ENCODE assay signal across 7 cellular contexts in the genomic region with DNA sequence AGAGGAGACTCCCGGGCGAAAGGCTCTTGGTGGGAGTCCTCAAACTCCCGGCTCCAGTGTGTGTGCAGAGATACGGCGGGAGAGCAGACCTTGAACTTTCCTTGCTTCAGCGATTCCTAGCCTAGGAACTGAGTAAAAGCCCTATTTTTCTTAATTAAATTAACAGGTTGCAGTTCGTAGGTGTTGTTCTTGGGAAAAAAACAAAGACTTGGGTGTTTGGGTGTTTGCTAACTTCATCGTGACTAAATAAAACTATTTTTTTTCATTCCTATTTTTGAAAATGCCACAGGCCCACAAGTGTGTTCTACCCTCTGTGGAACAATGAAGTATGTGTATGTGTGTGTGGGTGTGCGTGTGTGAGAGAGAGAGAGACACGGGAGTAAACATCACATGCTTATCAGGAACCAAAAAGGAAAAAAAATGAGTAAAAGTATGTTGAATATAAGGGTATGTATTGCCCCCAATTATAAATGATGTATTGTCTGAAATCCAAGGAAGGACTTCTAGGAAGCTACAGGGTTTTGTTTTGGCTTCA. TPM values are rescaled to one million over a fixed set of nuclear protein-coding genes. Genes with fewer than 3 reads are reported as not detected.
DNase-seq lines count a peak whose midpoint lies in the region; ATAC-seq, FAIRE-seq and TF ChIP-seq lines count a peak whose summit lies in the region.

No MANE protein-coding gene starts in this region.

- H3K79me2 ChIP-seq in HCT116 (ENCODE audit: insufficient read depth, low read length), result no peaks in the 10 kb centered on the region

- H3K9me2 ChIP-seq in HCT116 (ENCODE audit: insufficient read depth), result no peaks in the 10 kb centered on the region

- peak overlapping the region; percentile 94 for H3K4me2 ChIP-seq in HCT116 (ENCODE audit: low read length)

- TF ChIP-seq EP300 in upper lobe of left lung (IDR thresholded peaks at IDR 0.05), result no peak

- TF ChIP-seq RAD21 in HCT116 (IDR thresholded peaks at IDR 0.05; ENCODE audit: low read depth), result no peak

- WGBS in lung, 2 donors, result 1 to 2% methylated on average over 10 of the region's 10 CpGs
- WGBS in upper lobe of left lung, 2 donors, result 1% methylated on average over 10 of the region's 10 CpGs

- TF ChIP-seq POLR2A in GM18505 (IDR thresholded peaks at IDR 0.05; ENCODE audit: borderline replicate concordance, extremely low read depth, insufficient read depth, insufficient read length) (no peak), HCT116 (IDR thresholded peaks at IDR 0.05; ENCODE audit: borderline replicate concordance, extremely low read depth, insufficient read depth, insufficient read length) (no peak), upper lobe of left lung (IDR thresholded peaks at IDR 0.05) (no peak), GM12891 (IDR thresholded peaks at IDR 0.05; ENCODE audit: low read depth, low read length) (no peak)

- H3K9me3 ChIP-seq in HCT116 (ENCODE audit: control insufficient read depth in 1 of 2, insufficient read depth in 1 of 2, low read depth in 1 of 2, low read length in 2 of 2) (no peaks in the 10 kb centered on the region), NT2/D1 (ENCODE audit: insufficient read depth, low read length) (no peaks in the 10 kb centered on the region), colonic mucosa (no peaks in the 10 kb centered on the region), lung (ENCODE audit: control insufficient read depth in 2 of 2, insufficient read depth in 1 of 2, low read length in 1 of 2) (no peaks in the 10 kb centered on the region), upper lobe of left lung (no peaks in the 10 kb centered on the region)

- CTCF ChIA-PET in HCT116 (lab: Charles Lee), result interaction anchor here (2.2 kb wide), 1 partner anchor 46 kb away, joined by 5 read pairs; no protein-coding TSS in a partner anchor

- H2AFZ ChIP-seq in HCT116 (ENCODE audit: low read depth, low read length, poor library complexity, severe bottlenecking), result peak overlapping the region; percentile 91

- H3K9ac ChIP-seq in HCT116 (ENCODE audit: low read length), result peak overlapping the region; percentile 73
- H3K9ac ChIP-seq in NT2/D1 (ENCODE audit: insufficient read length, low read depth), result peak overlapping the region; percentile 85
- H3K9ac ChIP-seq in colonic mucosa (ENCODE audit: low read depth in 2 of 2, low read length in 2 of 2), result peak overlapping the region; percentile 61 to 89

- ATAC-seq in GM18505 (IDR thresholded peaks at IDR 0.05; ENCODE audit: unreplicated experiment), result peak; percentile 25
- peak; percentile 31 for ATAC-seq in HCT116
- peak; percentile 11 for ATAC-seq in lung (ENCODE audit: insufficient read depth, low FRiP score)
- ATAC-seq in upper lobe of left lung (ENCODE audit: low FRiP score in 2 of 2), result peak in 1 of 2 donors; percentile 53

- POLR2A ChIA-PET in HCT116 (lab: Charles Lee), result no interaction called here

- peaks cover 0 to 16% of the 10 kb centered on the region in 2 experiments; a peak in 2 of 4 replicates for H3K4me1 ChIP-seq in HCT116 (ENCODE audit: control insufficient read depth in 1 of 2, insufficient read depth in 2 of 2, low read length in 2 of 2)
- no peaks in the 10 kb centered on the region for H3K4me1 ChIP-seq in NT2/D1 (ENCODE audit: insufficient read depth, insufficient read length)
- no peaks in the 10 kb centered on the region for H3K4me1 ChIP-seq in colonic mucosa
- peaks cover 0 to 2% of the 10 kb centered on the region in 2 donors for H3K4me1 ChIP-seq in lung (ENCODE audit: control insufficient read depth in 2 of 2, insufficient read depth in 2 of 2, low read length in 2 of 2)
- peaks cover 0 to 16% (median 3%) of the 10 kb centered on the region in 4 donors for H3K4me1 ChIP-seq in upper lobe of left lung

- no peak for FAIRE-seq in GM12891 (lab: Jason Lieb, UNC)

- H3K36me3 ChIP-seq in HCT116 (ENCODE audit: control insufficient read depth in 1 of 2, insufficient read depth in 2 of 2, low read length in 2 of 2), result no peaks in the 10 kb centered on the region
- no peaks in the 10 kb centered on the region for H3K36me3 ChIP-seq in NT2/D1 (ENCODE audit: insufficient read depth, insufficient read length, low read length)
- H3K36me3 ChIP-seq in colonic mucosa, result no peaks in the 10 kb centered on the region
- H3K36me3 ChIP-seq in lung (ENCODE audit: control insufficient read depth in 2 of 2, insufficient read depth in 2 of 2, low read length in 2 of 2), result no peaks in the 10 kb centered on the region
- no peaks in the 10 kb centered on the region for H3K36me3 ChIP-seq in upper lobe of left lung

- no peaks in the 10 kb centered on the region for H4K20me1 ChIP-seq in HCT116 (ENCODE audit: insufficient read depth)

- H3K27ac ChIP-seq in HCT116 (ENCODE audit: low read depth, low read length) (peak overlapping the region; percentile 65), colonic mucosa (peak overlapping the region; percentile 90), lung (ENCODE audit: low read depth in 1 of 2, low read length in 1 of 2) (peak overlapping the region; percentile 99), upper lobe of left lung (peak overlapping the region; percentile 79 to 93 (median 92))

- RAD21 ChIA-PET in HCT116 (lab: Charles Lee; ENCODE audit: low non-redundant PET in 1 of 2, low total read pairs in 2 of 2, uncharacterized antibody in 2 of 2, unreplicated experiment in 2 of 2), result no interaction called here

- BruUV-seq in HCT116 (replicated peaks; lab: Mats Ljungman, UMichigan), result no TSS peak

- H3K27me3 ChIP-seq in HCT116 (ENCODE audit: insufficient read depth, low read length) (no peaks in the 10 kb centered on the region), NT2/D1 (ENCODE audit: insufficient read depth, insufficient read length) (peaks cover 43% of the 10 kb centered on the region), colonic mucosa (no peaks in the 10 kb centered on the region), lung (ENCODE audit: control insufficient read depth, insufficient read depth) (no peaks in the 10 kb centered on the region), upper lobe of left lung (no peaks in the 10 kb centered on the region)

- intact Hi-C loops in HCT116 (cut with micrococcal nuclease) (no loop called here), colonic mucosa (cut with DNase I) (no loop called here)

- H3K4me3 ChIP-seq in HCT116 (replicated peaks in 1 of 2; ENCODE audit: low read depth in 1 of 2, low read length in 2 of 2) (peak overlapping the region; percentile 63 to 72), NT2/D1 (ENCODE audit: insufficient read length, low read depth) (peak overlapping the region; percentile 67), colonic mucosa (peak overlapping the region; percentile 73), lung (peak overlapping the region; percentile 84), upper lobe of left lung (peak overlapping the region; percentile 41 to 79 (median 64))

- DNase-seq in HCT116 (ENCODE audit: low read depth, low spot score), result no peak
- DNase-seq in NT2/D1 (ENCODE audit: low read depth, low spot score), result no peak
- DNase-seq in colonic mucosa, result peak; percentile 29
- DNase-seq in lung (ENCODE audit: low spot score), result no peak
- no peak for DNase-seq in upper lobe of left lung
- no peak for DNase-seq in GM12891 (ENCODE audit: insufficient read length, low spot score)

- TF ChIP-seq CTCF in HCT116 (IDR thresholded peaks at IDR 0.05 in 2 of 3, conservative IDR thresholded peaks at IDR 0.05 in 1 of 3; ENCODE audit: borderline replicate concordance in 1 of 3, insufficient read depth in 1 of 3, low read depth in 2 of 3, low read length in 2 of 3) (no peak), colonic mucosa (IDR thresholded peaks at IDR 0.05) (no peak), lung (IDR thresholded peaks at IDR 0.05; ENCODE audit: control extremely low read depth, extremely low read depth) (no peak), upper lobe of left lung (IDR thresholded peaks at IDR 0.05) (no peak)

TF ChIP-seq in HCT116, 20 proteins besides CTCF, POLR2A, EP300 and RAD21 (continues in another document):
- TF ChIP-seq EGR1 (IDR thresholded peaks at IDR 0.05; ENCODE audit: low read depth), result no peak
- TF ChIP-seq CEBPB (IDR thresholded peaks at IDR 0.05; ENCODE audit: low read depth), result no peak
- TF ChIP-seq, protein P1, sequence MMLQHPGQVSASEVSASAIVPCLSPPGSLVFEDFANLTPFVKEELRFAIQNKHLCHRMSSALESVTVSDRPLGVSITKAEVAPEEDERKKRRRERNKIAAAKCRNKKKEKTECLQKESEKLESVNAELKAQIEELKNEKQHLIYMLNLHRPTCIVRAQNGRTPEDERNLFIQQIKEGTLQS (IDR thresholded peaks at IDR 0.05), result no peak
- no peak for TF ChIP-seq CBX3 (IDR thresholded peaks at IDR 0.05; ENCODE audit: low read depth)
- no peak for TF ChIP-seq POLR2AphosphoS5 (IDR thresholded peaks at IDR 0.05; ENCODE audit: low read depth, low read length)
- TF ChIP-seq FOSL1 (IDR thresholded peaks at IDR 0.05; ENCODE audit: low read depth), result no peak
- TF ChIP-seq SRF (IDR thresholded peaks at IDR 0.05; ENCODE audit: low read depth), result no peak

TF ChIP-seq in GM12891, 5 proteins besides CTCF, POLR2A, EP300 and RAD21:
- TF ChIP-seq POLR2AphosphoS5 (IDR thresholded peaks at IDR 0.05; ENCODE audit: low read depth, low read length) (no peak), TAF1 (IDR thresholded peaks at IDR 0.05; ENCODE audit: low read depth, low read length) (no peak)

RNA-seq across cellular contexts. Expression of gene TMEM117, which starts 0.6 kb away (rescaled TPM):
- 3.6 TPM for total RNA-seq in HCT116 (2021; ENCODE audit: unreplicated experiment)
- polyA plus RNA-seq in HCT116 (2012), result 1.7 and 2.1 TPM in 2 replicates
- 1 to 10 TPM; 7.4 to 8.0 TPM for total RNA-seq in colonic mucosa
- total RNA-seq in lung, result 1 to 10 TPM; 3.3 to 6.1 TPM
- 1 to 10 TPM; 1.2 to 1.3 TPM for polyA plus RNA-seq in lung
- 1 to 10 TPM; 2.6 to 8.4 (median 4.2) TPM for total RNA-seq in upper lobe of left lung
- polyA plus RNA-seq in GM12891 (2012; ENCODE audit: low read depth, missing spikeins), result 2.3 TPM

RNA-seq across cellular contexts. Expression of gene TWF1, which starts 30.4 kb away (rescaled TPM):
- total RNA-seq in HCT116 (2021; ENCODE audit: unreplicated experiment), result 125 TPM
- polyA plus RNA-seq in HCT116 (2012), result 28.0 and 38.5 TPM in 2 replicates
- 100 to 1,000 TPM; 115 to 149 TPM for total RNA-seq in colonic mucosa
- 10 to 100 TPM; 52.9 to 80.1 TPM for total RNA-seq in lung
- 10 to 100 TPM; 33.1 to 44.5 TPM for polyA plus RNA-seq in lung
- 10 to 100 TPM; 15.5 to 67.9 (median 43.1) TPM for total RNA-seq in upper lobe of left lung
- 11.3 TPM for polyA plus RNA-seq in GM12891 (2012; ENCODE audit: low read depth, missing spikeins)
